16 cellular contexts compared by ENCODE assay signal in genomic region chr3:72259755-72260589, GRCh38.
A peak's percentile ranks its signal among the peaks of the same experiment; 100 is the strongest.
DNase-seq lines count a peak whose midpoint lies in the region; ATAC-seq and TF ChIP-seq lines count a peak whose summit lies in the region.
"Had no signal": no experiment of that assay in that cellular context is flagged by ENCODE, and none has a peak within 500 bp of the region (broad histone marks: within the 10 kb centered on the region; RNA-seq: fewer than 3 reads in every experiment).

No MANE protein-coding gene starts in this region.

- CTCF ChIA-PET in CD8-positive, alpha-beta memory T cell (lab: Charles Lee): no interaction called here

- H3K27me3 ChIP-seq in upper lobe of right lung: no peaks in the 10 kb centered on the region
- H3K27me3 ChIP-seq in CD8-positive, alpha-beta memory T cell (ENCODE audit: insufficient read depth, low read length, poor library complexity, severe bottlenecking): no peaks in the 10 kb centered on the region

- no peak overlapping the region for H3K27ac ChIP-seq in upper lobe of right lung
- no peak overlapping the region for H3K27ac ChIP-seq in CD8-positive, alpha-beta memory T cell (ENCODE audit: low read depth, low read length)
- H3K27ac ChIP-seq: epithelial cell of prostate, heart right ventricle, SK-N-MC, thoracic aorta had no signal

- peaks cover 49% of the 10 kb centered on the region for H3K4me1 Mint-ChIP-seq in activated T-cell treated with anti-CD3 and anti-CD28 coated beads, Interleukin-2, amount 50 U/mL, for 4 hours (ENCODE audit: low read depth)
- peaks cover 48 to 61% (median 54%) of the 10 kb centered on the region in 3 donors for H3K4me1 Mint-ChIP-seq in naive B cell
- H3K4me1 Mint-ChIP-seq in CD8-positive, alpha-beta memory T cell: peaks cover 15 to 35% (median 29%) of the 10 kb centered on the region in 3 donors

- no peak for TF ChIP-seq CTCF in upper lobe of right lung (IDR thresholded peaks at IDR 0.05)

- intact Hi-C loops in upper lobe of right lung (cut with DNase I): no loop called here

- no peaks in the 10 kb centered on the region for H3K36me3 ChIP-seq in upper lobe of right lung
- no peaks in the 10 kb centered on the region for H3K36me3 ChIP-seq in CD8-positive, alpha-beta memory T cell (ENCODE audit: insufficient read depth, low read length)
- H3K36me3 ChIP-seq: heart right ventricle, thoracic aorta had no signal

- H3K9me3 ChIP-seq in upper lobe of right lung: no peaks in the 10 kb centered on the region
- H3K9me3 ChIP-seq in CD8-positive, alpha-beta memory T cell (ENCODE audit: low read length): no peaks in the 10 kb centered on the region
- H3K9me3 ChIP-seq: heart right ventricle, thoracic aorta had no signal

- peak; percentile 85 to 86 for ATAC-seq in activated CD4-positive, CD25-positive, alpha-beta regulatory T cell treated with anti-CD3 and anti-CD28 coated beads, Interleukin-2, amount 50 U/mL, for 24 hours
- peak; percentile 85 to 90 for ATAC-seq in activated T-cell treated with anti-CD3 and anti-CD28 coated beads, Interleukin-2, amount 50 U/mL, for 4 hours
- ATAC-seq in naive B cell (ENCODE audit: low read depth in 2 of 2) (no peak), upper lobe of right lung (no peak)
- ATAC-seq: heart right ventricle, left lobe of liver, right cardiac atrium had no signal

- POLR2A ChIA-PET in CD8-positive, alpha-beta memory T cell (lab: Charles Lee): no interaction called here

- H3K9me3 Mint-ChIP-seq in activated T-cell treated with anti-CD3 and anti-CD28 coated beads, Interleukin-2, amount 50 U/mL, for 4 hours: no peaks in the 10 kb centered on the region
- H3K9me3 Mint-ChIP-seq in naive B cell: peaks cover 2 to 5% (median 4%) of the 10 kb centered on the region in 7 donors
- no peaks in the 10 kb centered on the region for H3K9me3 Mint-ChIP-seq in CD8-positive, alpha-beta memory T cell
- H3K9me3 Mint-ChIP-seq: nephron progenitor cell had no signal

- H3K4me3 Mint-ChIP-seq in activated T-cell treated with anti-CD3 and anti-CD28 coated beads, Interleukin-2, amount 50 U/mL, for 4 hours: no peak overlapping the region
- peak overlapping the region in 5 of 8 donors; percentile 2 to 69 (median 53) for H3K4me3 Mint-ChIP-seq in naive B cell
- no peak overlapping the region for H3K4me3 Mint-ChIP-seq in CD8-positive, alpha-beta memory T cell
- H3K4me3 Mint-ChIP-seq: HFFc6, nephron progenitor cell had no signal

- H3K27me3 Mint-ChIP-seq in activated T-cell treated with anti-CD3 and anti-CD28 coated beads, Interleukin-2, amount 50 U/mL, for 4 hours (ENCODE audit: low read depth): peaks cover 8% of the 10 kb centered on the region
- peaks cover 0 to 14% (median 6%) of the 10 kb centered on the region in 3 donors for H3K27me3 Mint-ChIP-seq in naive B cell
- peaks cover 2 to 39% of the 10 kb centered on the region in 2 donors for H3K27me3 Mint-ChIP-seq in CD8-positive, alpha-beta memory T cell

- no peak overlapping the region for H3K4me3 ChIP-seq in upper lobe of right lung
- H3K4me3 ChIP-seq in CD8-positive, alpha-beta memory T cell (ENCODE audit: low read length): no peak overlapping the region
- H3K4me3 ChIP-seq: heart right ventricle, SK-N-MC, thoracic aorta had no signal

- peak overlapping the region in 3 of 6 donors; percentile 19 to 69 (median 33) for H3K27ac Mint-ChIP-seq in naive B cell
- H3K27ac Mint-ChIP-seq in CD8-positive, alpha-beta memory T cell: no peak overlapping the region
- H3K27ac Mint-ChIP-seq: HFFc6, nephron progenitor cell had no signal

- no peaks in the 10 kb centered on the region for H3K36me3 Mint-ChIP-seq in activated T-cell treated with anti-CD3 and anti-CD28 coated beads, Interleukin-2, amount 50 U/mL, for 4 hours (ENCODE audit: insufficient read depth)
- peaks cover 4 to 7% of the 10 kb centered on the region in 2 donors for H3K36me3 Mint-ChIP-seq in naive B cell
- H3K36me3 Mint-ChIP-seq in CD8-positive, alpha-beta memory T cell: peaks cover 0 to 2% (median 0%) of the 10 kb centered on the region in 3 donors

- H3K4me1 ChIP-seq in upper lobe of right lung: peaks cover 18% of the 10 kb centered on the region
- H3K4me1 ChIP-seq in CD8-positive, alpha-beta memory T cell (ENCODE audit: insufficient read depth, low read length): peaks cover 38% of the 10 kb centered on the region

- DNase-seq in activated CD4-positive, CD25-positive, alpha-beta regulatory T cell treated with anti-CD3 and anti-CD28 coated beads, Interleukin-2, amount 50 U/mL, for 72 hours: no peak
- DNase-seq in ELR (ENCODE audit: low read depth) (peak; percentile 24), naive B cell (no peak), NCI-H82 (lab: John Stamatoyannopoulos, UW) (no peak), upper lobe of right lung (no peak)
- DNase-seq in activated T-cell treated with anti-CD3 and anti-CD28 coated beads, Interleukin-2, amount 50 U/mL, for 4 hours: no peak
- DNase-seq in CD8-positive, alpha-beta memory T cell: no peak
- DNase-seq: heart right ventricle, HFFc6, nephron progenitor cell, right cardiac atrium had no signal

Comparison
In these comparisons a context has a peak if more than half of its experiments do, and no peak if none do; other contexts are left out.
1. ATAC-seq: peak in activated CD4-positive, CD25-positive, alpha-beta regulatory T cell treated with anti-CD3 and anti-CD28 coated beads, Interleukin-2, amount 50 U/mL, for 24 hours (2 of 2) and activated T-cell treated with anti-CD3 and anti-CD28 coated beads, Interleukin-2, amount 50 U/mL, for 4 hours (2 of 2); none in naive B cell (0 of 2) and upper lobe of right lung (single experiment).
2. H3K4me3 Mint-ChIP-seq: peak in naive B cell (5 of 8); none in activated T-cell treated with anti-CD3 and anti-CD28 coated beads, Interleukin-2, amount 50 U/mL, for 4 hours (single experiment) and CD8-positive, alpha-beta memory T cell (0 of 7).